Comparison of ENCODE assay signal across 9 cellular contexts in the genomic region with DNA sequence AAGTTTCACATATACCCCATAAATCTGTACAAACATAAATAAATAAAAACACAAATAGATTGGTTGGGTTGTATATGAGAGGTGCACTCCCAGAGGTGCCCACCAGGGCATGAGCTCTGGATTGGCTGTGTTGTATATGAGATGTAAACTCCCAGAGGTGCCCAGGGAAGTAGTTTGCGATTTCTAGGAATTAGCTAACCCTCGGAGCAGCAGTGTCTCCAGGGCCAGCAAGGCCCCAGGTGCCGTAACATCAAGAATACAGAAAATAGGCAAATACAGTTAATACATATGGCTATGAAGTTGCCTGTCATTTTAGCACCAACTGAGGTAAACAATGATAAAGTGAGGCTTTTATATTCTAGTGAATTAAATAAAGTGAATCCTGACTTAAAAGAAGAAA. TPM values are rescaled to one million over a fixed set of nuclear protein-coding genes. Genes with fewer than 3 reads are reported as not detected.
DNase-seq lines count a peak whose midpoint lies in the region; TF ChIP-seq lines count a peak whose summit lies in the region.
"Had no signal": no experiment of that assay in that cellular context is flagged by ENCODE, and none has a peak within 500 bp of the region (broad histone marks: within the 10 kb centered on the region; RNA-seq: fewer than 3 reads in every experiment).

No MANE protein-coding gene starts in this region.

- H3K36me3 ChIP-seq in MG63 (no peaks in the 10 kb centered on the region), smooth muscle cell (ENCODE audit: low read depth) (no peaks in the 10 kb centered on the region)
- H3K36me3 ChIP-seq: upper lobe of left lung had no signal

- H2AFZ ChIP-seq in smooth muscle cell (ENCODE audit: low read depth), result no peak overlapping the region

- H3K4me1 Mint-ChIP-seq in activated T-helper 2 cell treated with anti-CD3 and anti-CD28 coated beads, Interferon-gamma antibody, Interleukin-2, Interleukin-4, amounts not matched to agents 10 μg/mL and 5 μg/mL and 100 μg/mL, durations not matched to agents 14 hours and 24 hours and 36 hours (ENCODE audit: low read depth), result peaks cover 4% of the 10 kb centered on the region

- no peak overlapping the region for H3K27ac Mint-ChIP-seq in activated T-helper 2 cell treated with anti-CD3 and anti-CD28 coated beads, Interferon-gamma antibody, Interleukin-2, Interleukin-4, amounts not matched to agents 10 μg/mL and 5 μg/mL and 100 μg/mL, durations not matched to agents 14 hours and 24 hours and 36 hours

- H3K4me3 Mint-ChIP-seq in activated T-helper 2 cell treated with anti-CD3 and anti-CD28 coated beads, Interferon-gamma antibody, Interleukin-2, Interleukin-4, amounts not matched to agents 10 μg/mL and 5 μg/mL and 100 μg/mL, durations not matched to agents 14 hours and 24 hours and 36 hours (ENCODE audit: low read depth), result no peak overlapping the region

- intact Hi-C loops in activated T-helper 2 cell treated with anti-CD3 and anti-CD28 coated beads, Interferon-gamma antibody, Interleukin-2, Interleukin-4, amounts not matched to agents 10 μg/mL and 5 μg/mL and 100 μg/mL, durations not matched to agents 14 hours and 24 hours and 36 hours (cut with micrococcal nuclease), result loop anchor here (10.0 kb wide), 4 partner anchors 304 to 1824 kb away; a partner anchor contains a TSS

- no peaks in the 10 kb centered on the region for H3K27me3 ChIP-seq in MG63
- H3K27me3 ChIP-seq in smooth muscle cell (ENCODE audit: low read depth), result peaks cover 40% of the 10 kb centered on the region
- H3K27me3 ChIP-seq: upper lobe of left lung had no signal

- H3K79me2 ChIP-seq in smooth muscle cell (ENCODE audit: low read depth), result no peaks in the 10 kb centered on the region

- H3K4me1 ChIP-seq in smooth muscle cell (ENCODE audit: low read depth), result peaks cover 5% of the 10 kb centered on the region

- H3K9ac ChIP-seq in smooth muscle cell (ENCODE audit: low read depth), result no peak overlapping the region

- H3K9me3 ChIP-seq in MG63 (no peaks in the 10 kb centered on the region), smooth muscle cell (replicated peaks; ENCODE audit: low read depth) (no peaks in the 10 kb centered on the region)
- H3K9me3 ChIP-seq: upper lobe of left lung had no signal

- H3K9me3 Mint-ChIP-seq in activated T-helper 2 cell treated with anti-CD3 and anti-CD28 coated beads, Interferon-gamma antibody, Interleukin-2, Interleukin-4, amounts not matched to agents 10 μg/mL and 5 μg/mL and 100 μg/mL, durations not matched to agents 14 hours and 24 hours and 36 hours, result no peaks in the 10 kb centered on the region

- no peak overlapping the region for H3K4me3 ChIP-seq in MG63
- H3K4me3 ChIP-seq in smooth muscle cell, result no peak overlapping the region
- H3K4me3 ChIP-seq: upper lobe of left lung had no signal

- no peak overlapping the region for H3K27ac ChIP-seq in smooth muscle cell (ENCODE audit: low read depth)
- H3K27ac ChIP-seq: upper lobe of left lung had no signal

- H3K4me2 ChIP-seq in smooth muscle cell, result no peak overlapping the region

- no peaks in the 10 kb centered on the region for H3F3A ChIP-seq in smooth muscle cell (ENCODE audit: low read depth)

- peak; percentile 5 for DNase-seq in activated T-cell treated with anti-CD3 and anti-CD28 coated beads for 1 hour (ENCODE audit: low read depth)
- no peak for DNase-seq in activated T-cell treated with anti-CD3 and anti-CD28 coated beads for 4 hours
- DNase-seq in MG63, result peak; percentile 26
- peak; percentile 39 for DNase-seq in dermis blood vessel endothelial cell
- no peak for DNase-seq in smooth muscle cell (lab: John Stamatoyannopoulos, UW; ENCODE audit: unreplicated experiment)
- no peak for DNase-seq in activated T-helper 2 cell treated with anti-CD3 and anti-CD28 coated beads, Interferon-gamma antibody, Interleukin-2, Interleukin-4, amounts not matched to agents 10 μg/mL and 5 μg/mL and 100 μg/mL, durations not matched to agents 14 hours and 24 hours and 36 hours (ENCODE audit: low spot score)
- no peak for DNase-seq in KG1 (lab: John Stamatoyannopoulos, UW)
- DNase-seq in NCI-H2081 (lab: John Stamatoyannopoulos, UW), result no peak
- DNase-seq: upper lobe of left lung had no signal

- H3K36me3 Mint-ChIP-seq in activated T-helper 2 cell treated with anti-CD3 and anti-CD28 coated beads, Interferon-gamma antibody, Interleukin-2, Interleukin-4, amounts not matched to agents 10 μg/mL and 5 μg/mL and 100 μg/mL, durations not matched to agents 14 hours and 24 hours and 36 hours (ENCODE audit: low read depth), result no peaks in the 10 kb centered on the region

- H4K20me1 ChIP-seq in smooth muscle cell (ENCODE audit: low read depth), result no peaks in the 10 kb centered on the region

- TF ChIP-seq CTCF in smooth muscle cell (IDR thresholded peaks at IDR 0.05; ENCODE audit: borderline replicate concordance, insufficient read depth, poor library complexity, severe bottlenecking), result peak; percentile 39

- 68% methylated on average over 3 of the region's 3 CpGs for WGBS in smooth muscle cell (ENCODE audit: low lambda C conversion rate)

- peaks cover 34% of the 10 kb centered on the region for H3K27me3 Mint-ChIP-seq in activated T-helper 2 cell treated with anti-CD3 and anti-CD28 coated beads, Interferon-gamma antibody, Interleukin-2, Interleukin-4, amounts not matched to agents 10 μg/mL and 5 μg/mL and 100 μg/mL, durations not matched to agents 14 hours and 24 hours and 36 hours (ENCODE audit: low read depth)

RNA-seq across cellular contexts. Expression of a gene that starts 5.4 kb away (rescaled TPM):
- total RNA-seq in MG63 (2014; rRNA removed; shearing (Covaris generic); ENCODE audit: low replicate concordance), result 45.1 and 45.8 TPM in 2 replicates
- total RNA-seq in dermis blood vessel endothelial cell, result 54.2 and 57.5 TPM in 2 replicates
- total RNA-seq in smooth muscle cell, result 48.0 and 52.6 TPM in 2 replicates
- polyA plus RNA-seq in smooth muscle cell, result 45.9 and 46.8 TPM in 2 replicates
- 17.6 and 19.0 TPM in 2 replicates for total RNA-seq in activated T-helper 2 cell treated with anti-CD3 and anti-CD28 coated beads, Interferon-gamma antibody, Interleukin-2, Interleukin-4, amounts not matched to agents 10 μg/mL and 5 μg/mL and 100 μg/mL, durations not matched to agents 14 hours and 24 hours and 36 hours

RNA-seq across cellular contexts. Expression of a gene that starts 14.9 kb away (rescaled TPM):
- total RNA-seq in MG63 (2014; rRNA removed; shearing (Covaris generic); ENCODE audit: low replicate concordance), result 27.0 and 42.0 TPM in 2 replicates
- total RNA-seq in dermis blood vessel endothelial cell (30.3 and 42.0 TPM in 2 replicates), smooth muscle cell (64.8 and 65.3 TPM in 2 replicates)
- 30.8 and 36.8 TPM in 2 replicates for polyA plus RNA-seq in smooth muscle cell
- 20.4 and 20.5 TPM in 2 replicates for total RNA-seq in activated T-helper 2 cell treated with anti-CD3 and anti-CD28 coated beads, Interferon-gamma antibody, Interleukin-2, Interleukin-4, amounts not matched to agents 10 μg/mL and 5 μg/mL and 100 μg/mL, durations not matched to agents 14 hours and 24 hours and 36 hours

Comparison
In these comparisons a context has a peak if more than half of its experiments do, and no peak if none do; other contexts are left out.
1. DNase-seq: peak in activated T-cell treated with anti-CD3 and anti-CD28 coated beads for 1 hour (single experiment), MG63 (single experiment) and dermis blood vessel endothelial cell (single experiment); none in activated T-cell treated with anti-CD3 and anti-CD28 coated beads for 4 hours (single experiment), smooth muscle cell (single experiment), activated T-helper 2 cell treated with anti-CD3 and anti-CD28 coated beads, Interferon-gamma antibody, Interleukin-2, Interleukin-4, amounts not matched to agents 10 μg/mL and 5 μg/mL and 100 μg/mL, durations not matched to agents 14 hours and 24 hours and 36 hours (single experiment), KG1 (single experiment) and NCI-H2081 (0 of 2).